ENCODE assay signal across 20 cellular contexts in genomic region chrX:103549920-103550319, GRCh38. TPM values are rescaled to one million over a fixed set of nuclear protein-coding genes. Genes with fewer than 3 reads are reported as not detected.
DNase-seq lines count a peak whose midpoint lies in the region; ATAC-seq, FAIRE-seq and TF ChIP-seq lines count a peak whose summit lies in the region.
"Had no signal": no experiment of that assay in that cellular context is flagged by ENCODE, and none has a peak within 500 bp of the region (broad histone marks: within the 10 kb centered on the region; RNA-seq: fewer than 3 reads in every experiment).

No MANE protein-coding gene starts in this region.

- no peaks in the 10 kb centered on the region for H3K9me1 ChIP-seq in K562 (ENCODE audit: control insufficient read depth, insufficient read depth, low read length)

- no peak for FAIRE-seq in K562 (lab: Jason Lieb, UNC)
- FAIRE-seq: D721Med had no signal

- H3K9ac ChIP-seq in K562 (ENCODE audit: insufficient read depth in 1 of 2, low read depth in 2 of 2, low read length in 2 of 2): no peak overlapping the region

- H4K20me1 ChIP-seq in K562 (replicated peaks; ENCODE audit: control insufficient read depth, insufficient read depth, low read length): no peaks in the 10 kb centered on the region

- H3K36me3 ChIP-seq in K562 (ENCODE audit: control insufficient read depth, insufficient read depth, low read length): no peaks in the 10 kb centered on the region

- H3K27ac ChIP-seq in K562 (ENCODE audit: extremely low read depth, low read depth, low read length): no peak overlapping the region
- H3K27ac ChIP-seq: A549, SK-N-MC had no signal

- no peak overlapping the region for H3K4me2 ChIP-seq in K562 (ENCODE audit: insufficient read depth, low read length)
- H3K4me2 ChIP-seq: A549 had no signal

- BruUV-seq in K562 (replicated peaks; lab: Mats Ljungman, UMichigan): no TSS peak
- no TSS peak for BruUV-seq in Calu3 (replicated peaks; lab: Mats Ljungman, UMichigan)

- DNase-seq in activated naive CD4-positive, alpha-beta T cell treated with anti-CD3 and anti-CD28 coated beads for 36 hours: no peak
- DNase-seq in K562 (ENCODE audit: extremely low read depth in 1 of 4, low spot score in 3 of 4) (no peak), memory B cell (ENCODE audit: low spot score in 2 of 2) (no peak), Calu3 (no peak)
- no peak for DNase-seq in stimulated activated naive CD4-positive, alpha-beta T cell (lab: John Stamatoyannopoulos, UW)
- DNase-seq in activated CD8-positive, alpha-beta memory T cell treated with anti-CD3 and anti-CD28 coated beads, Interleukin-2, amount 50 U/mL, for 48 hours: no peak
- DNase-seq: C1 segment of cervical spinal cord; CD8-positive, alpha-beta memory T cell; DMS79 treated with DMSO at 0.1 percent for 48 hours; GOT3; KBM-7; MV-4-11; NCI-H187; NCI-H2107; NCI-H526; Right ventricle myocardium superior had no signal

- no peaks in the 10 kb centered on the region for H3K9me3 Mint-ChIP-seq in activated naive CD4-positive, alpha-beta T cell treated with anti-CD3 and anti-CD28 coated beads, Interleukin-2, amount 50 U/mL, for 24 hours
- no peaks in the 10 kb centered on the region for H3K9me3 Mint-ChIP-seq in activated naive CD4-positive, alpha-beta T cell treated with anti-CD3 and anti-CD28 coated beads for 36 hours
- H3K9me3 Mint-ChIP-seq in memory B cell: no peaks in the 10 kb centered on the region
- no peaks in the 10 kb centered on the region for H3K9me3 Mint-ChIP-seq in Calu3 (ENCODE audit: low read depth, unreplicated experiment)
- H3K9me3 Mint-ChIP-seq: CD8-positive, alpha-beta memory T cell had no signal

- in situ Hi-C loops in K562 (cut with MboI): no loop called here

- no peak for ATAC-seq in K562
- ATAC-seq in memory B cell (ENCODE audit: low read depth): no peak
- ATAC-seq: A549 had no signal

- no peak overlapping the region for H3K4me3 Mint-ChIP-seq in activated naive CD4-positive, alpha-beta T cell treated with anti-CD3 and anti-CD28 coated beads, Interleukin-2, amount 50 U/mL, for 24 hours
- no peak overlapping the region for H3K4me3 Mint-ChIP-seq in activated naive CD4-positive, alpha-beta T cell treated with anti-CD3 and anti-CD28 coated beads for 36 hours
- H3K4me3 Mint-ChIP-seq in memory B cell (no peak overlapping the region), Calu3 (ENCODE audit: low read depth, unreplicated experiment) (no peak overlapping the region)
- H3K4me3 Mint-ChIP-seq: CD8-positive, alpha-beta memory T cell had no signal

- TF ChIP-seq CTCF in K562 (IDR thresholded peaks at IDR 0.05 in 2 of 3, conservative IDR thresholded peaks at IDR 0.05 in 1 of 3; ENCODE audit: insufficient read depth in 2 of 3, low read depth in 1 of 3, low read length in 3 of 3) (no peak), Calu3 (IDR thresholded peaks at IDR 0.05; ENCODE audit: unreplicated experiment) (no peak)

- no peak for TF ChIP-seq RAD21 in K562 (CRISPR knock-in tag; conservative IDR thresholded peaks at IDR 0.05 in 1 of 2, IDR thresholded peaks at IDR 0.05 in 1 of 2)

- no peaks in the 10 kb centered on the region for H3K79me2 ChIP-seq in K562 (ENCODE audit: control insufficient read depth, insufficient read depth, low read length)

- peak overlapping the region; percentile 5 for H3K27ac Mint-ChIP-seq in activated naive CD4-positive, alpha-beta T cell treated with anti-CD3 and anti-CD28 coated beads, Interleukin-2, amount 50 U/mL, for 24 hours
- no peak overlapping the region for H3K27ac Mint-ChIP-seq in activated naive CD4-positive, alpha-beta T cell treated with anti-CD3 and anti-CD28 coated beads for 36 hours
- H3K27ac Mint-ChIP-seq in memory B cell (peak overlapping the region; percentile 24), Calu3 (ENCODE audit: unreplicated experiment) (no peak overlapping the region)
- H3K27ac Mint-ChIP-seq: CD8-positive, alpha-beta memory T cell had no signal

- no peaks in the 10 kb centered on the region for H3K27me3 Mint-ChIP-seq in activated naive CD4-positive, alpha-beta T cell treated with anti-CD3 and anti-CD28 coated beads, Interleukin-2, amount 50 U/mL, for 24 hours
- no peaks in the 10 kb centered on the region for H3K27me3 Mint-ChIP-seq in activated naive CD4-positive, alpha-beta T cell treated with anti-CD3 and anti-CD28 coated beads for 36 hours (ENCODE audit: low read depth)
- H3K27me3 Mint-ChIP-seq in memory B cell (no peaks in the 10 kb centered on the region), Calu3 (ENCODE audit: unreplicated experiment) (no peaks in the 10 kb centered on the region)

- H3K4me1 Mint-ChIP-seq in activated naive CD4-positive, alpha-beta T cell treated with anti-CD3 and anti-CD28 coated beads, Interleukin-2, amount 50 U/mL, for 24 hours: peaks cover 4% of the 10 kb centered on the region
- H3K4me1 Mint-ChIP-seq in activated naive CD4-positive, alpha-beta T cell treated with anti-CD3 and anti-CD28 coated beads for 36 hours (ENCODE audit: low read depth): no peaks in the 10 kb centered on the region
- H3K4me1 Mint-ChIP-seq in memory B cell (peaks cover 3% of the 10 kb centered on the region), Calu3 (ENCODE audit: low read depth, unreplicated experiment) (peaks cover 12% of the 10 kb centered on the region)

- WGBS in K562 (ENCODE audit: insufficient coverage, low coverage, missing lambda C conversion rate): 28% methylated on average over 3 of the region's 3 CpGs

- TF ChIP-seq POLR2A in K562 (conservative IDR thresholded peaks at IDR 0.05): no peak

- H3K4me1 ChIP-seq in K562 (replicated peaks in 1 of 2; ENCODE audit: control insufficient read depth in 2 of 2, insufficient read depth in 2 of 2, low read length in 2 of 2): no peaks in the 10 kb centered on the region

- intact Hi-C loops in activated naive CD4-positive, alpha-beta T cell treated with anti-CD3 and anti-CD28 coated beads for 36 hours (cut with micrococcal nuclease): loop anchor here (10.0 kb wide), 1 partner anchor 605 kb away; the partner anchor contains the start of gene SLC25A53
- intact Hi-C loops in K562 (cut with micrococcal nuclease): no loop called here
- intact Hi-C loops in Calu3 (cut with micrococcal nuclease; ENCODE audit: unreplicated experiment): no loop called here

- POLR2A ChIA-PET in K562 (lab: Yijun Ruan, JAX): no interaction called here

- no peaks in the 10 kb centered on the region for H3K27me3 ChIP-seq in K562 (ENCODE audit: control insufficient read depth in 2 of 2, insufficient read depth in 2 of 2, low read length in 2 of 2)

- no peak for TF ChIP-seq EP300 in K562 (IDR thresholded peaks at IDR 0.05; ENCODE audit: low read length)

- no peak overlapping the region for H3K4me3 ChIP-seq in K562
- H3K4me3 ChIP-seq: A549, SK-N-MC had no signal

- H3K36me3 Mint-ChIP-seq in activated naive CD4-positive, alpha-beta T cell treated with anti-CD3 and anti-CD28 coated beads, Interleukin-2, amount 50 U/mL, for 24 hours: no peaks in the 10 kb centered on the region
- no peaks in the 10 kb centered on the region for H3K36me3 Mint-ChIP-seq in activated naive CD4-positive, alpha-beta T cell treated with anti-CD3 and anti-CD28 coated beads for 36 hours (ENCODE audit: low read depth)
- H3K36me3 Mint-ChIP-seq in memory B cell (no peaks in the 10 kb centered on the region), Calu3 (ENCODE audit: insufficient read depth, unreplicated experiment) (peaks cover 3% of the 10 kb centered on the region)

- no peak overlapping the region for H2AFZ ChIP-seq in K562 (ENCODE audit: low read depth, low read length)

- no peaks in the 10 kb centered on the region for H3K9me3 ChIP-seq in K562 (replicated peaks; ENCODE audit: control insufficient read depth, insufficient read depth, low read depth, low read length)
- H3K9me3 ChIP-seq: A549 had no signal

- CTCF ChIA-PET in activated naive CD4-positive, alpha-beta T cell treated with anti-CD3 and anti-CD28 coated beads for 36 hours (lab: Charles Lee): no interaction called here
- CTCF ChIA-PET in K562 (lab: Yijun Ruan, JAX; ENCODE audit: low intra/inter-chr PET ratio): no interaction called here
- CTCF ChIA-PET in Calu3 (lab: Charles Lee): no interaction called here

RNA-seq across cellular contexts. Expression of gene RAB40A, which starts 30.6 kb away (rescaled TPM):
- total RNA-seq in activated naive CD4-positive, alpha-beta T cell treated with anti-CD3 and anti-CD28 coated beads for 36 hours: under 1 TPM in 1 of 2 experiments, not detected in 1; 0.07 TPM
- 0.09 and 0.83 TPM in 2 replicates for total RNA-seq in K562 (2011; cell fraction: chromatin; rRNA removed; ENCODE audit: low replicate concordance)
- total RNA-seq in K562 (2011; cell fraction: nucleolus; rRNA removed): not detected in 2 replicates
- total RNA-seq in K562 (2011; cell fraction: nucleoplasm; rRNA removed): 0.37 and 0.92 TPM in 2 replicates
- total RNA-seq in K562 (2014; rRNA removed): 0.08 TPM in 1 of 2 replicates, not detected in the other
- total RNA-seq in K562 (2014; rRNA removed; fragmentation: Illumina TruSeq; extraction: Trizol): 0.06 and 0.07 TPM in 2 replicates
- 0.14 TPM in 1 of 2 replicates, not detected in the other for total RNA-seq in K562 (2015; rRNA removed; fragmentation: Illumina TruSeq; extraction: Trizol)
- not detected in 2 replicates for total RNA-seq in K562 (2021)
- polyA plus RNA-seq in K562 (2011; rRNA removed): 0.04 and 0.08 TPM in 2 replicates
- 0.07 TPM in 1 of 2 replicates, not detected in the other for polyA plus RNA-seq in K562 (2011; cell fraction: cytosol; rRNA removed)
- 0.15 and 0.54 TPM in 2 replicates for polyA plus RNA-seq in K562 (2011; cell fraction: nucleus; rRNA removed)
- 0.43 and 1.1 TPM in 2 replicates for polyA plus RNA-seq in K562 (2012)
- not detected in 2 replicates for polyA plus RNA-seq in K562 (2014; fragmentation: Illumina TruSeq; extraction: Trizol)
- polyA plus RNA-seq in K562 (2014; fragmentation: Nextera tagmentation; extraction: Ambion mirVana): under 1 TPM; 0.11 to 0.15 TPM
- polyA plus RNA-seq in K562 (2014; rRNA removed): 0.09 and 0.18 TPM in 2 replicates
- polyA minus RNA-seq in K562 (2011; rRNA and poly(A)+ RNA removed): not detected in 2 replicates
- not detected in 2 replicates for polyA minus RNA-seq in K562 (2011; cell fraction: cytosol; rRNA and poly(A)+ RNA removed)
- polyA minus RNA-seq in K562 (2011; cell fraction: nucleus; rRNA and poly(A)+ RNA removed): 0.11 and 0.27 TPM in 2 replicates
- total RNA-seq in Calu3 (2022): 0.42 and 0.68 TPM in 2 replicates
- total RNA-seq: Right ventricle myocardium superior had no signal
- polyA plus RNA-seq: CD8-positive, alpha-beta memory T cell had no signal

RNA-seq across cellular contexts. Expression of gene TCEAL4, which starts 35.4 kb away (rescaled TPM):
- total RNA-seq in activated naive CD4-positive, alpha-beta T cell treated with anti-CD3 and anti-CD28 coated beads for 36 hours: 10 to 100 TPM; 13.1 to 14.2 TPM
- not detected in 2 replicates for total RNA-seq in K562 (2011; cell fraction: chromatin; rRNA removed; ENCODE audit: low replicate concordance)
- not detected in 2 replicates for total RNA-seq in K562 (2011; cell fraction: nucleolus; rRNA removed)
- not detected in 2 replicates for total RNA-seq in K562 (2011; cell fraction: nucleoplasm; rRNA removed)
- total RNA-seq in K562 (2014; rRNA removed) (3.9 and 4.0 TPM in 2 replicates), K562 (2014; rRNA removed; fragmentation: Illumina TruSeq; extraction: Trizol) (7.0 and 8.3 TPM in 2 replicates), K562 (2015; rRNA removed; fragmentation: Illumina TruSeq; extraction: Trizol) (7.9 and 8.4 TPM in 2 replicates), K562 (2021) (2.9 and 3.1 TPM in 2 replicates), Calu3 (2022) (57.6 and 68.0 TPM in 2 replicates)
- polyA plus RNA-seq in K562 (2011; rRNA removed) (0.36 and 0.37 TPM in 2 replicates), K562 (2014; fragmentation: Illumina TruSeq; extraction: Trizol) (9.3 and 12.3 TPM in 2 replicates), K562 (2014; fragmentation: Nextera tagmentation; extraction: Ambion mirVana) (1 to 10 TPM; 6.9 to 9.1 TPM), K562 (2014; rRNA removed) (7.3 and 8.9 TPM in 2 replicates)
- 0.34 TPM in 1 of 2 replicates, not detected in the other for polyA plus RNA-seq in K562 (2011; cell fraction: cytosol; rRNA removed)
- 0.27 TPM in 1 of 2 replicates, not detected in the other for polyA plus RNA-seq in K562 (2011; cell fraction: nucleus; rRNA removed)
- polyA plus RNA-seq in K562 (2012): 9.3 and 12.4 TPM in 2 replicates
- 0.39 TPM in 1 of 2 replicates, not detected in the other for polyA minus RNA-seq in K562 (2011; rRNA and poly(A)+ RNA removed)
- not detected in 2 replicates for polyA minus RNA-seq in K562 (2011; cell fraction: cytosol; rRNA and poly(A)+ RNA removed)
- polyA minus RNA-seq in K562 (2011; cell fraction: nucleus; rRNA and poly(A)+ RNA removed): 0.44 and 0.54 TPM in 2 replicates

RNA-seq across cellular contexts. Expression of gene TCEAL3, which starts 57.8 kb away (rescaled TPM):
- 1 to 10 TPM; 4.4 to 6.2 TPM for total RNA-seq in activated naive CD4-positive, alpha-beta T cell treated with anti-CD3 and anti-CD28 coated beads for 36 hours
- not detected in 2 replicates for total RNA-seq in K562 (2011; cell fraction: chromatin; rRNA removed; ENCODE audit: low replicate concordance)
- total RNA-seq in K562 (2011; cell fraction: nucleolus; rRNA removed): not detected in 2 replicates
- not detected in 2 replicates for total RNA-seq in K562 (2011; cell fraction: nucleoplasm; rRNA removed)
- total RNA-seq in K562 (2014; rRNA removed): not detected in 2 replicates
- not detected in 2 replicates for total RNA-seq in K562 (2014; rRNA removed; fragmentation: Illumina TruSeq; extraction: Trizol)
- total RNA-seq in K562 (2015; rRNA removed; fragmentation: Illumina TruSeq; extraction: Trizol): not detected in 2 replicates
- total RNA-seq in K562 (2021): not detected in 2 replicates
- not detected in 2 replicates for polyA plus RNA-seq in K562 (2011; rRNA removed)
- polyA plus RNA-seq in K562 (2011; cell fraction: cytosol; rRNA removed): not detected in 2 replicates
- not detected in 2 replicates for polyA plus RNA-seq in K562 (2011; cell fraction: nucleus; rRNA removed)
- not detected in 2 replicates for polyA plus RNA-seq in K562 (2012)
- polyA plus RNA-seq in K562 (2014; fragmentation: Illumina TruSeq; extraction: Trizol): not detected in 2 replicates
- polyA plus RNA-seq in K562 (2014; fragmentation: Nextera tagmentation; extraction: Ambion mirVana): not detected
- polyA plus RNA-seq in K562 (2014; rRNA removed): not detected in 2 replicates
- polyA minus RNA-seq in K562 (2011; rRNA and poly(A)+ RNA removed): not detected in 2 replicates
- not detected in 2 replicates for polyA minus RNA-seq in K562 (2011; cell fraction: cytosol; rRNA and poly(A)+ RNA removed)
- polyA minus RNA-seq in K562 (2011; cell fraction: nucleus; rRNA and poly(A)+ RNA removed): not detected in 2 replicates
- total RNA-seq in Calu3 (2022): 9.1 TPM in 2 replicates

Comparison
In these comparisons a context has a peak if more than half of its experiments do, and no peak if none do; other contexts are left out.
1. H3K27ac Mint-ChIP-seq: peak in activated naive CD4-positive, alpha-beta T cell treated with anti-CD3 and anti-CD28 coated beads, Interleukin-2, amount 50 U/mL, for 24 hours (single experiment) and memory B cell (single experiment); none in activated naive CD4-positive, alpha-beta T cell treated with anti-CD3 and anti-CD28 coated beads for 36 hours (single experiment) and Calu3 (single experiment).